ENCODE assay signal across 9 cellular contexts in the genomic region with DNA sequence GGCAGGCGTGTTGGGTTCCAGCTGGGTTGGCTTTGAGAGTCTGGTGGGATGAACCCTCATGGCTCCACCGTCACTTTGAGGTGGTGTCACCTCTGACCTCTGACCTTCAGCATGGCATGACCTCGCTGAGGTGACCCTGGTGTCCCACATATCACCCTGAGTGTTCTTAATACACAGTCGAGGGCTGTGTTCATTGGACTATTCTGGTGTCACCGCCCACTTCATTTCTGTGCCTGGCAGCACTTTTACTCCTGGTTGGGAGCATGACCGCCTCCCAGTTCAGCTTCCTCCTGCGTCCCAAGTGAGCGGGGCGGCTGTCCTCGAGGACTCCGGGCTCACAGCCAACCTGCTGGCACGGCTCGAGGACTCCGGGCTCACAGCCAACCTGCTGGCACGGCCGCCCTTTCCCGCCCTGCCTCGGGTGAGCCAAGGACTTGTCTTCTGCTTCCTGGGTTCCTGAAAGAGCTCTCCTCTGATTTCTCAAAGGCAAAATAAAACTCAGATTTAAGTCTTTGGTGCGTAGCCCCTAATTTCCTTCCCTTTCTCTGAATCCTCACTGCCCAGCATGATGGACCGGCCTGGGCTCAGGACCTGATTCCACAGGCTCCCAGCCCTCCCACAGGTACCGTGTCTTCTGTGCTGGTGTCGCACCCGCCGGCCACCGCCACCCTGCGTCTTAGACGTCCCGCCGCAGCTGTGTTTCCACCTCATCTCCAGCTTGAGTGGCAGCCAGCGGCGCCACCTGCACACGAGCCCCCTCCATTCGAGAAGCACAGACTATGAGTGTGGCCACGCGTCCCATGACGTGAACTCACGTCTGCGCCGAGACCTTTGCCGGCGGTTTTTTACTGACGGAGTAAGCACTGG. TPM values are rescaled to one million over a fixed set of nuclear protein-coding genes. Genes with fewer than 3 reads are reported as not detected.
A peak's percentile ranks its signal among the peaks of the same experiment; 100 is the strongest.
DNase-seq lines count a peak whose midpoint lies in the region; ATAC-seq and TF ChIP-seq lines count a peak whose summit lies in the region.
"Had no signal": no experiment of that assay in that cellular context is flagged by ENCODE, and none has a peak within 500 bp of the region (broad histone marks: within the 10 kb centered on the region; RNA-seq: fewer than 3 reads in every experiment).

No MANE protein-coding gene starts in this region.

- peak in 1 of 4 donors; percentile 89 for TF ChIP-seq EP300 in upper lobe of left lung (IDR thresholded peaks at IDR 0.05)

- peak; percentile 31 for DNase-seq in EH (ENCODE audit: low read depth)
- peak; percentile 58 for DNase-seq in NCI-H2196 treated with DMSO at 0.1 percent for 48 hours (lab: John Stamatoyannopoulos, UW; ENCODE audit: unreplicated experiment)
- DNase-seq in caudate nucleus (lab: John Stamatoyannopoulos, UW): peak; percentile 13 to 92 (median 77)
- peak; percentile 94 to 96 for DNase-seq in left colon
- peak; percentile 92 to 97 for DNase-seq in upper lobe of left lung
- DNase-seq in stimulated activated CD4-positive, alpha-beta T cell treated with anti-CD3 and anti-CD28 coated beads, Interleukin-12 subunit alpha, Interleukin-12 subunit beta, amount 100 ng/mL, for 4 hours: no peak
- no peak for DNase-seq in endothelial cell (ENCODE audit: low spot score)
- DNase-seq in NCI-H2227 treated with DMSO at 0.1 percent for 48 hours (lab: John Stamatoyannopoulos, UW): no peak

- H3K4me3 Mint-ChIP-seq in endothelial cell (ENCODE audit: unreplicated experiment): no peak overlapping the region

- H3K27ac ChIP-seq in caudate nucleus (ENCODE audit: low read depth, low read length) (peak overlapping the region; percentile 55), upper lobe of left lung (peak overlapping the region; percentile 68 to 92 (median 80))

- peaks cover 7 to 21% (median 15%) of the 10 kb centered on the region in 4 donors for H3K4me1 ChIP-seq in upper lobe of left lung

- H3K27me3 Mint-ChIP-seq in endothelial cell (ENCODE audit: unreplicated experiment): peaks cover 4% of the 10 kb centered on the region
- H3K27me3 Mint-ChIP-seq: activated naive CD8-positive, alpha-beta T cell had no signal

- 55 to 58% methylated on average over 34 to 41 of the region's 42 CpGs for WGBS in upper lobe of left lung, 2 donors

- TF ChIP-seq POLR2A in upper lobe of left lung (IDR thresholded peaks at IDR 0.05): peak in 2 of 4 donors; percentile 32 to 46

- ATAC-seq in left colon: peak; percentile 88
- ATAC-seq in upper lobe of left lung (ENCODE audit: low FRiP score in 2 of 2): peak; percentile 84 to 90

- peaks cover 6% of the 10 kb centered on the region for H3K36me3 Mint-ChIP-seq in endothelial cell (ENCODE audit: low read depth, unreplicated experiment)

- no peaks in the 10 kb centered on the region for H3K27me3 ChIP-seq in upper lobe of left lung

- intact Hi-C loops in left colon (cut with DNase I, micrococcal nuclease): no loop called here

- H3K9me3 ChIP-seq in upper lobe of left lung: no peaks in the 10 kb centered on the region

- H3K27ac Mint-ChIP-seq in endothelial cell (ENCODE audit: unreplicated experiment): no peak overlapping the region
- H3K27ac Mint-ChIP-seq: activated naive CD8-positive, alpha-beta T cell had no signal

- TF ChIP-seq CTCF in upper lobe of left lung (IDR thresholded peaks at IDR 0.05): no peak
- TF ChIP-seq CTCF in endothelial cell (IDR thresholded peaks at IDR 0.05; ENCODE audit: unreplicated experiment): no peak

- no peaks in the 10 kb centered on the region for H3K9me3 Mint-ChIP-seq in endothelial cell (ENCODE audit: unreplicated experiment)

- H3K4me1 Mint-ChIP-seq in endothelial cell (ENCODE audit: unreplicated experiment): peaks cover 12% of the 10 kb centered on the region

- peak overlapping the region in 3 of 4 donors; percentile 11 to 39 (median 29) for H3K4me3 ChIP-seq in upper lobe of left lung

- H3K36me3 ChIP-seq in upper lobe of left lung: no peaks in the 10 kb centered on the region

RNA-seq across cellular contexts. Expression of a gene that starts 10.4 kb away (rescaled TPM):
- not detected for total RNA-seq in left colon
- total RNA-seq in upper lobe of left lung: not detected
- not detected for total RNA-seq in endothelial cell (ENCODE audit: unreplicated experiment)

RNA-seq across cellular contexts. Expression of a gene that starts 19.4 kb away (rescaled TPM):
- total RNA-seq in left colon (under 1 TPM in 1 of 2 donors, not detected in 1; 0.09 TPM), upper lobe of left lung (1 to 10 TPM in 1 of 6 donors, under 1 TPM in 1, not detected in 4; 0.15 to 5.2 TPM), endothelial cell (ENCODE audit: unreplicated experiment) (0.54 TPM)

Comparison
In these comparisons a context has a peak if more than half of its experiments do, and no peak if none do; other contexts are left out.
1. DNase-seq: peak in EH (single experiment), NCI-H2196 treated with DMSO at 0.1 percent for 48 hours (single experiment), caudate nucleus (61 of 61), left colon (2 of 2) and upper lobe of left lung (2 of 2); none in stimulated activated CD4-positive, alpha-beta T cell treated with anti-CD3 and anti-CD28 coated beads, Interleukin-12 subunit alpha, Interleukin-12 subunit beta, amount 100 ng/mL, for 4 hours (single experiment), endothelial cell (single experiment) and NCI-H2227 treated with DMSO at 0.1 percent for 48 hours (single experiment).